Comparison of ENCODE assay signal across 1 cellular context in genomic region chr1:247266053-247266452, GRCh38.
TF ChIP-seq lines count a peak whose summit lies in the region.

No MANE protein-coding gene starts in this region.

TF ChIP-seq in SK-N-SH, 30 proteins besides CTCF, POLR2A, EP300 and RAD21 (continued from another document):
- TF ChIP-seq, protein P1, sequence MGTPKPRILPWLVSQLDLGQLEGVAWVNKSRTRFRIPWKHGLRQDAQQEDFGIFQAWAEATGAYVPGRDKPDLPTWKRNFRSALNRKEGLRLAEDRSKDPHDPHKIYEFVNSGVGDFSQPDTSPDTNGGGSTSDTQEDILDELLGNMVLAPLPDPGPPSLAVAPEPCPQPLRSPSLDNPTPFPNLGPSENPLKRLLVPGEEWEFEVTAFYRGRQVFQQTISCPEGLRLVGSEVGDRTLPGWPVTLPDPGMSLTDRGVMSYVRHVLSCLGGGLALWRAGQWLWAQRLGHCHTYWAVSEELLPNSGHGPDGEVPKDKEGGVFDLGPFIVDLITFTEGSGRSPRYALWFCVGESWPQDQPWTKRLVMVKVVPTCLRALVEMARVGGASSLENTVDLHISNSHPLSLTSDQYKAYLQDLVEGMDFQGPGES (IDR thresholded peaks at IDR 0.05; ENCODE audit: low read depth, low read length) = no peak
- TF ChIP-seq TEAD4 (IDR thresholded peaks at IDR 0.05; ENCODE audit: borderline replicate concordance, insufficient read depth) (no peak), GABPA (IDR thresholded peaks at IDR 0.05; ENCODE audit: low read depth) (no peak), YY1 (IDR thresholded peaks at IDR 0.05; ENCODE audit: low read depth) (no peak), JUND (IDR thresholded peaks at IDR 0.05) (peak; percentile 40), MEF2A (IDR thresholded peaks at IDR 0.05; ENCODE audit: borderline replicate concordance, low read depth) (no peak), NRF1 (IDR thresholded peaks at IDR 0.05; ENCODE audit: low read depth, low read length) (no peak), MXI1 (IDR thresholded peaks at IDR 0.05; ENCODE audit: low read depth, low read length) (no peak), FOSL2 (IDR thresholded peaks at IDR 0.05; ENCODE audit: borderline replicate concordance, low read depth) (peak; percentile 39; the same call in 1 of the 2 replicates), RFX5 (IDR thresholded peaks at IDR 0.05; ENCODE audit: low read length) (no peak), SMC3 (IDR thresholded peaks at IDR 0.05; ENCODE audit: low read depth, low read length) (no peak), PBX3 (IDR thresholded peaks at IDR 0.05) (peak; percentile 51; the same call in 1 of the 2 replicates), GATA2 (CRISPR knock-in tag; IDR thresholded peaks at IDR 0.05) (no peak), RXRA (IDR thresholded peaks at IDR 0.05; ENCODE audit: borderline replicate concordance, low read depth) (no peak), EZH2phosphoT487 (IDR thresholded peaks at IDR 0.05; ENCODE audit: borderline replicate concordance, low read depth) (no peak), FOXJ3 (CRISPR knock-in tag; IDR thresholded peaks at IDR 0.05) (no peak), SIN3A (IDR thresholded peaks at IDR 0.05; ENCODE audit: borderline replicate concordance, low read depth, low read length) (no peak), POLR2AphosphoS5 (IDR thresholded peaks at IDR 0.05; ENCODE audit: low read depth, low read length) (no peak), FOXM1 (IDR thresholded peaks at IDR 0.05; ENCODE audit: low read depth) (no peak), TCF12 (IDR thresholded peaks at IDR 0.05) (peak; percentile 25; the same call in 1 of the 2 replicates), ZBTB33 (IDR thresholded peaks at IDR 0.05; ENCODE audit: borderline replicate concordance, low read depth) (no peak), RCOR1 (IDR thresholded peaks at IDR 0.05; ENCODE audit: low read length) (no peak), TAF1 (IDR thresholded peaks at IDR 0.05; ENCODE audit: borderline replicate concordance, low read depth, low read length) (no peak)
- TF ChIP-seq, protein P2, sequence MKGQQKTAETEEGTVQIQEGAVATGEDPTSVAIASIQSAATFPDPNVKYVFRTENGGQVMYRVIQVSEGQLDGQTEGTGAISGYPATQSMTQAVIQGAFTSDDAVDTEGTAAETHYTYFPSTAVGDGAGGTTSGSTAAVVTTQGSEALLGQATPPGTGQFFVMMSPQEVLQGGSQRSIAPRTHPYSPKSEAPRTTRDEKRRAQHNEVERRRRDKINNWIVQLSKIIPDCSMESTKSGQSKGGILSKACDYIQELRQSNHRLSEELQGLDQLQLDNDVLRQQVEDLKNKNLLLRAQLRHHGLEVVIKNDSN (IDR thresholded peaks at IDR 0.05; ENCODE audit: borderline replicate concordance, low read depth) = no peak
- TF ChIP-seq, protein P3, sequence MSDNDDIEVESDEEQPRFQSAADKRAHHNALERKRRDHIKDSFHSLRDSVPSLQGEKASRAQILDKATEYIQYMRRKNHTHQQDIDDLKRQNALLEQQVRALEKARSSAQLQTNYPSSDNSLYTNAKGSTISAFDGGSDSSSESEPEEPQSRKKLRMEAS (IDR thresholded peaks at IDR 0.05; ENCODE audit: low read depth) = no peak
- TF ChIP-seq, protein P4, sequence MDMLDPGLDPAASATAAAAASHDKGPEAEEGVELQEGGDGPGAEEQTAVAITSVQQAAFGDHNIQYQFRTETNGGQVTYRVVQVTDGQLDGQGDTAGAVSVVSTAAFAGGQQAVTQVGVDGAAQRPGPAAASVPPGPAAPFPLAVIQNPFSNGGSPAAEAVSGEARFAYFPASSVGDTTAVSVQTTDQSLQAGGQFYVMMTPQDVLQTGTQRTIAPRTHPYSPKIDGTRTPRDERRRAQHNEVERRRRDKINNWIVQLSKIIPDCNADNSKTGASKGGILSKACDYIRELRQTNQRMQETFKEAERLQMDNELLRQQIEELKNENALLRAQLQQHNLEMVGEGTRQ (IDR thresholded peaks at IDR 0.05; ENCODE audit: borderline replicate concordance, low read depth, low read length) = no peak
TF ChIP-seq in SK-N-SH: peak in this region for 4.
